ENCODE assay signal across 16 cellular contexts in the genomic region with DNA sequence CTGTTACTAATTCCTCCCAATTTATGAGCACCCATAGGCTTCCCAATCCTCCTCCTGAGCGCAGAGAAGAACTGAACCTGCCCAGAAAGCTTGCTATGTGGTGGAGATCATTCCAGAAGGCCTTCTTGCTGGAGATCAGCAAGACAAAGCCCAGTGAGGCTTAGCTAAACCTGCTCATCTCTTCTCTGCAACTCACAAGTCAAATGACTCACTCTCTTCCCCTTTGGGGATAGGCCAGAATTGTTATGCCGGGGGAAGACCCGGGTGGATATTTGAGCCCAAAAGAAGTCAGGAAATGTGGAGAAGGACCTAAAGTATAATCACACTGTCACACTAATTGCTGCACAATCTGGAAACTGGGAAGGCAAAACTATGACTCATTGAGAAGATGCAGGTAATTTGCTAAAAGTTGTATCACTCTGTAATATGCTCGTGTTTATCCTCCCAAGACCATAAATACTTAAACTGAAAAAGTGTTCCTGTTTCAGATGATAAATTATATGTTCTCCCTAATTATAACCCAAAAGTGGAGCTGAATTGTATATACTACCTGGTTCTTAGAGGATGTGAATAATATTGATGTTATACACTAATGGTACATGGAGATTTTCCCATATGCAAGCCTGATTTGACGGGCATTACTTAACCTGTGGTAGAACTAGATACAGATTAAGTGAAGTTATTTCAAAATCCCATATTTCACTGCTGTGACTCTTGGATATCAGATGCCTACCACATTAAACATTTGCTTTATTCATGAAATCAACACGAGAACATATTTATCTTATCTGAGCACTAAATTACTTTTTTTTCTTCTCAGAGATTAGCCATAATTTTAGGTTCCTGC. TPM values are rescaled to one million over a fixed set of nuclear protein-coding genes. Genes with fewer than 3 reads are reported as not detected.
A peak's percentile ranks its signal among the peaks of the same experiment; 100 is the strongest.
DNase-seq lines count a peak whose midpoint lies in the region; ATAC-seq and TF ChIP-seq lines count a peak whose summit lies in the region.
"Had no signal": no experiment of that assay in that cellular context is flagged by ENCODE, and none has a peak within 500 bp of the region (broad histone marks: within the 10 kb centered on the region; RNA-seq: fewer than 3 reads in every experiment).

No MANE protein-coding gene starts in this region.

- H3K9me3 ChIP-seq in cardiac muscle cell (ENCODE audit: low read depth) (no peaks in the 10 kb centered on the region), RWPE2 (ENCODE audit: severe bottlenecking) (no peaks in the 10 kb centered on the region)
- H3K9me3 ChIP-seq: SJSA1 had no signal

- peak in 1 of 2 donors; percentile 70 for DNase-seq in cardiac muscle cell (ENCODE audit: low read depth in 1 of 2, low spot score in 1 of 2)
- DNase-seq in Right ventricle myocardium superior: no peak
- DNase-seq in RWPE2 (ENCODE audit: low spot score): no peak
- DNase-seq in fibroblast of the aortic adventitia (ENCODE audit: low read depth): peak; percentile 25
- peak; percentile 36 for DNase-seq in skeletal muscle cell (ENCODE audit: low read depth)
- DNase-seq in activated naive CD4-positive, alpha-beta T cell (lab: John Stamatoyannopoulos, UW): no peak
- no peak for DNase-seq in GDM1 (lab: John Stamatoyannopoulos, UW)
- DNase-seq: activated CD4-positive, alpha-beta T cell treated with anti-CD3 and anti-CD28 coated beads, Interleukin-2, amount 50 U/mL, for 48 hours; activated naive CD8-positive, alpha-beta T cell treated with anti-CD3 and anti-CD28 coated beads, Interleukin-2, amount 50 U/mL, for 24 hours; activated T-cell treated with anti-CD3 and anti-CD28 coated beads, Interleukin-2, amount 50 U/mL, for 48 hours; NCI-H1694 treated with DMSO at 0.1 percent for 48 hours; stimulated activated CD4-positive, alpha-beta T cell treated with anti-CD3 and anti-CD28 coated beads, Interleukin-4, amount 100 ng/mL, for 1 hour had no signal

- H3K4me3 ChIP-seq in cardiac muscle cell: peak overlapping the region; percentile 93
- no peak overlapping the region for H3K4me3 ChIP-seq in RWPE2 (ENCODE audit: severe bottlenecking)
- no peak overlapping the region for H3K4me3 ChIP-seq in fibroblast of the aortic adventitia (ENCODE audit: low read depth, low read length)
- H3K4me3 ChIP-seq in skeletal muscle cell (ENCODE audit: low read depth, low read length): no peak overlapping the region
- H3K4me3 ChIP-seq: coronary artery, neural progenitor cell, SJSA1 had no signal

- no peaks in the 10 kb centered on the region for H3K27me3 ChIP-seq in cardiac muscle cell
- H3K27me3 ChIP-seq in RWPE2 (ENCODE audit: insufficient read depth, poor library complexity, severe bottlenecking): no peaks in the 10 kb centered on the region
- H3K27me3 ChIP-seq: neural progenitor cell, SJSA1 had no signal

- peaks cover 26% of the 10 kb centered on the region for H3K36me3 ChIP-seq in cardiac muscle cell
- H3K36me3 ChIP-seq in RWPE2 (ENCODE audit: low read depth): no peaks in the 10 kb centered on the region
- H3K36me3 ChIP-seq: neural progenitor cell, SJSA1 had no signal

- peaks cover 80% of the 10 kb centered on the region for H3K4me1 ChIP-seq in cardiac muscle cell (ENCODE audit: low read depth)
- H3K4me1 ChIP-seq in RWPE2 (ENCODE audit: insufficient read depth, poor library complexity, severe bottlenecking): peaks cover 3% of the 10 kb centered on the region
- H3K4me1 ChIP-seq: SJSA1 had no signal

- intact Hi-C loops in Right ventricle myocardium superior (cut with DNase I): no loop called here

- no peak for ATAC-seq in Right ventricle myocardium superior (ENCODE audit: poor library complexity)
- peak; percentile 49; the same call in 1 of the 3 replicates for ATAC-seq in RWPE2 (ENCODE audit: low read depth)
- no peak for ATAC-seq in activated CD4-positive, CD25-positive, alpha-beta regulatory T cell treated with anti-CD3 and anti-CD28 coated beads, Interleukin-2, amount 50 U/mL, for 24 hours
- ATAC-seq: activated naive CD8-positive, alpha-beta T cell treated with anti-CD3 and anti-CD28 coated beads, Interleukin-2, amount 50 U/mL, for 24 hours had no signal

- no peak for TF ChIP-seq CTCF in cardiac muscle cell (IDR thresholded peaks at IDR 0.05; ENCODE audit: low read depth, low read length)
- no peak for TF ChIP-seq CTCF in RWPE2 (IDR thresholded peaks at IDR 0.05; ENCODE audit: poor library complexity, severe bottlenecking)
- no peak for TF ChIP-seq CTCF in fibroblast of the aortic adventitia (IDR thresholded peaks at IDR 0.05; ENCODE audit: insufficient read depth, low read length)

- H3K27ac ChIP-seq in cardiac muscle cell (peak overlapping the region; percentile 71), RWPE2 (ENCODE audit: poor library complexity, severe bottlenecking) (no peak overlapping the region)
- H3K27ac ChIP-seq: coronary artery, neural progenitor cell, SJSA1 had no signal

RNA-seq across cellular contexts. Expression of a gene that starts 6.4 kb away (rescaled TPM):
- total RNA-seq in cardiac muscle cell (270 and 489 TPM in 2 replicates), Right ventricle myocardium superior (623 TPM), fibroblast of the aortic adventitia (ENCODE audit: low replicate concordance) (0.09 and 4.3 TPM in 2 replicates)
- 247 and 317 TPM in 2 replicates for polyA plus RNA-seq in cardiac muscle cell

Comparison
In these comparisons a context has a peak if more than half of its experiments do, and no peak if none do; other contexts are left out.
1. DNase-seq: peak in fibroblast of the aortic adventitia (single experiment) and skeletal muscle cell (single experiment); none in Right ventricle myocardium superior (single experiment), RWPE2 (single experiment), activated naive CD4-positive, alpha-beta T cell (0 of 4) and GDM1 (single experiment).
2. RNA of a gene that starts 6.4 kb away (total RNA-seq): 623 TPM in Right ventricle myocardium superior (single experiment) and 270 to 489 TPM in cardiac muscle cell; 0.09 to 4.3 TPM in fibroblast of the aortic adventitia; every median in the first group is over 10 times any median in the second.